ENCODE assay signal across 14 cellular contexts in genomic region chr22:28141614-28142013, GRCh38.
DNase-seq lines count a peak whose midpoint lies in the region; ATAC-seq and TF ChIP-seq lines count a peak whose summit lies in the region.
"Had no signal": no experiment of that assay in that cellular context is flagged by ENCODE, and none has a peak within 500 bp of the region (broad histone marks: within the 10 kb centered on the region; RNA-seq: fewer than 3 reads in every experiment).

No MANE protein-coding gene starts in this region.

- peak; percentile 83 for DNase-seq in EH (ENCODE audit: low read depth)
- no peak for DNase-seq in SK-N-MC (ENCODE audit: low read depth, low spot score)
- DNase-seq in fibroblast of mammary gland (ENCODE audit: low read depth) = peak; percentile 83
- DNase-seq in sigmoid colon = no peak
- no peak for DNase-seq in MM.1S
- DNase-seq in SK-N-DZ (ENCODE audit: low spot score) = no peak
- DNase-seq in MG63 = no peak
- DNase-seq: activated naive CD8-positive, alpha-beta T cell treated with anti-CD3 and anti-CD28 coated beads, Interleukin-2, amount 50 U/mL, for 24 hours; CD4-positive, CD25-positive, alpha-beta regulatory T cell; H9; naive thymus-derived CD8-positive, alpha-beta T cell; OCI-M1 had no signal

- TF ChIP-seq POLR2A in sigmoid colon (IDR thresholded peaks at IDR 0.05) = no peak

- no peaks in the 10 kb centered on the region for H3K9me2 ChIP-seq in MM.1S (replicated peaks; ENCODE audit: insufficient read depth, low read length)

- no peak for ATAC-seq in HG02884 (IDR thresholded peaks at IDR 0.05; ENCODE audit: unreplicated experiment)
- ATAC-seq: activated naive CD8-positive, alpha-beta T cell treated with anti-CD3 and anti-CD28 coated beads, Interleukin-2, amount 50 U/mL, for 24 hours; naive thymus-derived CD8-positive, alpha-beta T cell had no signal

- H3K27me3 ChIP-seq in sigmoid colon = no peaks in the 10 kb centered on the region
- no peaks in the 10 kb centered on the region for H3K27me3 ChIP-seq in MM.1S (replicated peaks; ENCODE audit: insufficient read depth, low read length)
- no peaks in the 10 kb centered on the region for H3K27me3 ChIP-seq in MG63

- TF ChIP-seq CTCF in fibroblast of mammary gland (conservative IDR thresholded peaks at IDR 0.05; ENCODE audit: control insufficient read depth, insufficient read depth, low read depth, low read length) (no peak), sigmoid colon (IDR thresholded peaks at IDR 0.05) (no peak), MM.1S (IDR thresholded peaks at IDR 0.05; ENCODE audit: low read length) (no peak)

- H3K4me3 ChIP-seq in SK-N-MC (peak overlapping the region; percentile 77), fibroblast of mammary gland (ENCODE audit: control insufficient read depth, low read depth, low read length) (no peak overlapping the region), sigmoid colon (no peak overlapping the region), MM.1S (ENCODE audit: low read length) (no peak overlapping the region), MG63 (no peak overlapping the region)

- peak overlapping the region; percentile 98 for H3K27ac ChIP-seq in SK-N-MC
- peak overlapping the region; percentile 42 to 70 (median 64) for H3K27ac ChIP-seq in sigmoid colon
- no peak overlapping the region for H3K27ac ChIP-seq in MM.1S (ENCODE audit: low read length)
- H3K27ac ChIP-seq: KMS-11 had no signal

- H4K20me1 ChIP-seq in MM.1S (ENCODE audit: insufficient read depth, low read length) = no peaks in the 10 kb centered on the region

- no peaks in the 10 kb centered on the region for H3K9me3 ChIP-seq in SK-N-MC (ENCODE audit: low read depth, low read length)
- peaks cover 0 to 6% (median 0%) of the 10 kb centered on the region in 4 donors for H3K9me3 ChIP-seq in sigmoid colon
- H3K9me3 ChIP-seq in MM.1S (replicated peaks; ENCODE audit: insufficient read depth, low read length) = no peaks in the 10 kb centered on the region
- H3K9me3 ChIP-seq in MG63 = peaks cover 6% of the 10 kb centered on the region

- no peak overlapping the region for H3K4me2 ChIP-seq in MM.1S (ENCODE audit: low read depth, low read length)
- H3K4me2 ChIP-seq: KMS-11 had no signal

- intact Hi-C loops in sigmoid colon (cut with DNase I) = no loop called here

- no peaks in the 10 kb centered on the region for H3F3A ChIP-seq in MM.1S (ENCODE audit: insufficient read depth, low read length)

- WGBS in sigmoid colon, 2 donors = 62 to 75% methylated on average over 2 of the region's 2 CpGs

- TF ChIP-seq EP300 in sigmoid colon (IDR thresholded peaks at IDR 0.05) = no peak

- H2AFZ ChIP-seq in MM.1S (ENCODE audit: low read length) = no peak overlapping the region

- no peaks in the 10 kb centered on the region for H3K79me2 ChIP-seq in MM.1S (ENCODE audit: low read length)

- H3K4me1 ChIP-seq in sigmoid colon (peaks cover 2 to 64% (median 45%) of the 10 kb centered on the region in 4 donors), MM.1S (ENCODE audit: low read length) (peaks cover 5% of the 10 kb centered on the region; the same call in 1 of the 2 replicates)

- H3K36me3 ChIP-seq in SK-N-MC (ENCODE audit: insufficient read depth, low read length) = no peaks in the 10 kb centered on the region; the same call in 1 of the 2 replicates
- no peaks in the 10 kb centered on the region for H3K36me3 ChIP-seq in sigmoid colon
- no peaks in the 10 kb centered on the region for H3K36me3 ChIP-seq in MM.1S (replicated peaks; ENCODE audit: insufficient read depth, low read length)
- H3K36me3 ChIP-seq in MG63 = peaks cover 4% of the 10 kb centered on the region; the same call in 1 of the 2 replicates

- peak overlapping the region; percentile 62 for H3K9ac ChIP-seq in SK-N-MC (ENCODE audit: insufficient read length)
- no peak overlapping the region for H3K9ac ChIP-seq in MM.1S (ENCODE audit: low read length)
- H3K9ac ChIP-seq: KMS-11 had no signal

Comparison
In these comparisons a context has a peak if more than half of its experiments do, and no peak if none do; other contexts are left out.
1. DNase-seq: peak in EH (single experiment) and fibroblast of mammary gland (single experiment); none in SK-N-MC (single experiment), sigmoid colon (single experiment), MM.1S (single experiment), SK-N-DZ (single experiment) and MG63 (single experiment).